29 cellular contexts compared by ENCODE assay signal in genomic region chr15:79824321-79824720, GRCh38.
"Had no signal": no experiment of that assay in that cellular context is flagged by ENCODE, and none has a peak within 500 bp of the region (broad histone marks: within the 10 kb centered on the region; RNA-seq: fewer than 3 reads in every experiment).

No MANE protein-coding gene starts in this region.

- H3K4me1 Mint-ChIP-seq: activated CD4-positive, alpha-beta T cell treated with anti-CD3 and anti-CD28 coated beads, Interleukin-2, amount 10 ng/mL, durations not matched to agents 24 days and 14 days; activated naive CD8-positive, alpha-beta T cell treated with anti-CD3 and anti-CD28 coated beads for 36 hours; activated T-helper 17 cell treated with anti-CD3 and anti-CD28 coated beads, Interleukin-2, amount 50 U/mL, for 72 hours; central memory CD8-positive, alpha-beta T cell had no signal

- H3K4me3 ChIP-seq: SJCRH30, SK-N-MC had no signal

- H3K9me3 Mint-ChIP-seq: central memory CD8-positive, alpha-beta T cell had no signal

- ATAC-seq: activated CD8-positive, alpha-beta T cell treated with anti-CD3 and anti-CD28 coated beads for 36 hours; activated T-cell treated with anti-CD3 and anti-CD28 coated beads, Interleukin-2, amount 50 U/mL, for 72 hours; activated T-helper 17 cell treated with anti-CD3 and anti-CD28 coated beads, Interleukin-2, amount 50 U/mL, for 72 hours; Panc1 had no signal

- H3K36me3 ChIP-seq: brain microvascular endothelial cell, SJCRH30 had no signal

- H3K27me3 Mint-ChIP-seq: activated CD4-positive, alpha-beta T cell treated with anti-CD3 and anti-CD28 coated beads, Interleukin-2, amount 10 ng/mL, durations not matched to agents 24 days and 14 days; activated naive CD8-positive, alpha-beta T cell treated with anti-CD3 and anti-CD28 coated beads for 36 hours; activated T-helper 17 cell treated with anti-CD3 and anti-CD28 coated beads, Interleukin-2, amount 50 U/mL, for 72 hours; central memory CD8-positive, alpha-beta T cell had no signal

- H3K27ac ChIP-seq: brain microvascular endothelial cell, SJCRH30, SK-N-MC had no signal

- H3K27ac Mint-ChIP-seq: activated CD4-positive, alpha-beta T cell treated with anti-CD3 and anti-CD28 coated beads, Interleukin-2, amount 10 ng/mL, durations not matched to agents 24 days and 14 days; activated CD8-positive, alpha-beta T cell treated with anti-CD3 and anti-CD28 coated beads for 36 hours; activated naive CD8-positive, alpha-beta T cell treated with anti-CD3 and anti-CD28 coated beads for 36 hours; activated T-cell treated with anti-CD3 and anti-CD28 coated beads, Interleukin-2, amount 50 U/mL, for 72 hours; activated T-helper 17 cell treated with anti-CD3 and anti-CD28 coated beads, Interleukin-2, amount 50 U/mL, for 72 hours; T-helper 1 cell treated with Interleukin-12 subunit alpha and Interleukin-12 subunit beta and Interleukin-4 antibody, amounts not matched to agents 30 μg/mL and 1 μg/mL, for 36 hours; T-helper 2 cell treated with Interferon-gamma antibody and Interleukin-4, amounts not matched to agents 5 μg/mL and 100 μg/mL, for 36 hours had no signal

- H3K4me3 Mint-ChIP-seq: activated CD4-positive, alpha-beta T cell treated with anti-CD3 and anti-CD28 coated beads, Interleukin-2, amount 10 ng/mL, durations not matched to agents 24 days and 14 days; activated CD8-positive, alpha-beta T cell treated with anti-CD3 and anti-CD28 coated beads for 36 hours; activated naive CD8-positive, alpha-beta T cell treated with anti-CD3 and anti-CD28 coated beads for 36 hours; activated T-cell treated with anti-CD3 and anti-CD28 coated beads, Interleukin-2, amount 50 U/mL, for 72 hours; activated T-helper 17 cell treated with anti-CD3 and anti-CD28 coated beads, Interleukin-2, amount 50 U/mL, for 72 hours; central memory CD8-positive, alpha-beta T cell; T-helper 1 cell treated with Interleukin-12 subunit alpha and Interleukin-12 subunit beta and Interleukin-4 antibody, amounts not matched to agents 30 μg/mL and 1 μg/mL, for 36 hours; T-helper 2 cell treated with Interferon-gamma antibody and Interleukin-4, amounts not matched to agents 5 μg/mL and 100 μg/mL, for 36 hours had no signal

- DNase-seq: activated CD4-positive, alpha-beta T cell treated with anti-CD3 and anti-CD28 coated beads, Interleukin-2, amount 10 ng/mL, durations not matched to agents 24 days and 14 days; activated CD4-positive, alpha-beta T cell treated with anti-CD3 and anti-CD28 coated beads, Interleukin-2, amount 50 U/mL, for 4 hours; activated CD8-positive, alpha-beta T cell treated with anti-CD3 and anti-CD28 coated beads for 36 hours; activated effector memory CD4-positive, alpha-beta T cell treated with anti-CD3 and anti-CD28 coated beads, Interleukin-2, amount 50 U/mL, for 16 hours; activated naive CD4-positive, alpha-beta T cell; activated naive CD4-positive, alpha-beta T cell treated with anti-CD3 and anti-CD28 coated beads, Interleukin-2, amount 50 U/mL, for 16 hours; activated naive CD8-positive, alpha-beta T cell treated with anti-CD3 and anti-CD28 coated beads for 36 hours; activated T-cell treated with anti-CD3 and anti-CD28 coated beads, Interleukin-2, amount 50 U/mL, for 1 hour; activated T-cell treated with anti-CD3 and anti-CD28 coated beads, Interleukin-2, amount 50 U/mL, for 72 hours; amniotic stem cell; aorta; brain microvascular endothelial cell; NCI-H1105; NCI-H1417 treated with DMSO at 0.1 percent for 48 hours; NCI-H187 treated with DMSO at 0.1 percent for 48 hours; NCI-H2081; NCI-H2171 treated with DMSO at 0.1 percent for 48 hours; NCI-H2227 treated with DMSO at 0.1 percent for 48 hours; NCI-H446 treated with DMSO at 0.1 percent for 48 hours; NCI-H524 treated with DMSO at 0.1 percent for 48 hours; SHP77; SJCRH30 had no signal

- FAIRE-seq: TTC549 had no signal

- H3K4me1 ChIP-seq: SJCRH30 had no signal

- H3K27me3 ChIP-seq: brain microvascular endothelial cell, SJCRH30 had no signal
